ENCODE assay signal across 8 cellular contexts in the genomic region with DNA sequence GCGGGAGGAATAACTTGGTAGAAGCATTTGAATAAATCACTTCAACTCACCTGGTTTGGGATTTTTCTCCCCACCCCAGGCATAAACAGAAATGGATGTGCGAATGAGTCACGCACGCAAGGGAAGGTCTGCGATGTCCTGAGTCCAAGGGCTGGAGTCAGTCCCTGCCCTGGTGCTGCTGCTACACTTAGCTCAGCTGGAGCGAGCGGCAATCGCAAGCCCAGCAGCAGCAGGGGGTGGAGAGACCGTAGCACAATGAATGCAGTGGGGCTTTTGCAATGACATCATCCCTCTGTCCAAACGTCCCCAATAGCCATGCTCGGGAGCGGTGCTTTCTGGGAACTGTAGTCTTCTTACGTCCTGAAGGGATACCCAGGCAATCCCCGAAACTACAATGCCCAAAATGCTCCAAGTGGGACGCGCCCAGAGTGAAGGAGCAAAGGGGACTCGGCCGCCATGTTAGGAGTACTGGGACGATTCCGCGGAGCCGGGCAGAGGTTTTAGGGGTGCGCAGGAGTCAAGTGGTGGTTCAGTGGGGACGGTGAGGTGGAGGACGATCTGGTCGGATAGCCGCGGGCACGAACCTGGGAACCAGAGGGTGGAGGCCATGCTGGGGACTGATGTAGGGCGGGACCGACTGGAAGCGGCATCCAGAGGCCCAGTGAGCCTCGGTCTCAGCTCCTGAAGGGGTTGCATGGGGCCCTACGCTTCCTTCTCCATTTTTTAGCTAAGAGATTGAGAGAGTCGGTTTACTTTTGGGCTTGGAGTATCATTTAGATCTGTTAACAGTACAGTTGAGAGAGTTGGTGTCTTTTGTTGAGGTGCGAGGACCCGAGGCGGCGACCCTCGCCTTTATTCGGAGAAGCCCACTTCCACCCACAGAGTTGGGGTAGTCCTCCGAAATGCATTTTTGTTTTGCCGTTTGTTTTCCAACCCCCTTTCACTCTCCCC. TPM values are rescaled to one million over a fixed set of nuclear protein-coding genes. Genes with fewer than 3 reads are reported as not detected.
DNase-seq lines count a peak whose midpoint lies in the region; ATAC-seq and TF ChIP-seq lines count a peak whose summit lies in the region.

A gene with protein sequence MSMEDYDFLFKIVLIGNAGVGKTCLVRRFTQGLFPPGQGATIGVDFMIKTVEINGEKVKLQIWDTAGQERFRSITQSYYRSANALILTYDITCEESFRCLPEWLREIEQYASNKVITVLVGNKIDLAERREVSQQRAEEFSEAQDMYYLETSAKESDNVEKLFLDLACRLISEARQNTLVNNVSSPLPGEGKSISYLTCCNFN (minus strand): TSS at position 257 of the 951 bp plus-strand sequence. CDS start 74,581 bp downstream, outside the sequence.

- peak; percentile 60 to 74 for TF ChIP-seq RAD21 in liver (IDR thresholded peaks at IDR 0.05)

- H3K4me3 Mint-ChIP-seq in CD14-positive monocyte, result no peak within 1 kb of the TSS

- peaks cover 0 to 6% (median 0%) of the 10 kb centered on the region in 7 donors for H3K9me3 Mint-ChIP-seq in CD14-positive monocyte

- no peaks in the 10 kb centered on the region for H3K9me3 ChIP-seq in liver (ENCODE audit: control insufficient read depth in 4 of 4, low read length in 3 of 4)

- DNase-seq in CD14-positive monocyte (ENCODE audit: low spot score), result peak; percentile 97
- DNase-seq in NCI-H748 (lab: John Stamatoyannopoulos, UW; ENCODE audit: unreplicated experiment), result peak; percentile 98
- peak; percentile 91 for DNase-seq in activated CD4-positive, alpha-beta T cell treated with anti-CD3 and anti-CD28 coated beads, Interleukin-2, amount 50 U/mL, for 4 hours
- DNase-seq in dorsolateral prefrontal cortex, result peak; percentile 86 to 99 (median 98)
- peak; percentile 95 for DNase-seq in stimulated activated CD4-positive, alpha-beta T cell treated with anti-CD3 and anti-CD28 coated beads, Interleukin-4, amount 100 ng/mL, for 24 hours

- H3K4me1 ChIP-seq in liver (ENCODE audit: control insufficient read depth in 4 of 4, insufficient read depth in 4 of 4, low read length in 3 of 4), result peaks cover 2 to 33% (median 11%) of the 10 kb centered on the region in 4 donors

- H3K27me3 ChIP-seq in dorsolateral prefrontal cortex, result no peaks in the 10 kb centered on the region
- H3K27me3 ChIP-seq in liver (ENCODE audit: control insufficient read depth in 4 of 4, insufficient read depth in 4 of 4, low read length in 3 of 4), result no peaks in the 10 kb centered on the region

- intact Hi-C loops in CD14-positive monocyte (cut with micrococcal nuclease), result loop anchor here (2.0 to 10.0 kb wide), 7 partner anchors 85 to 215 kb away; a partner anchor contains a TSS
- intact Hi-C loops in dorsolateral prefrontal cortex (cut with DNase I), result loop anchor here (1.0 to 5.0 kb wide), 11 partner anchors 37 to 355 kb away; a partner anchor contains a TSS

- peaks cover 3% of the 10 kb centered on the region for H3K4me1 Mint-ChIP-seq in CD14-positive monocyte

- TF ChIP-seq CTCF in CD14-positive monocyte (IDR thresholded peaks at IDR 0.05) (no peak), dorsolateral prefrontal cortex (IDR thresholded peaks at IDR 0.05 in 54 of 56, conservative IDR thresholded peaks at IDR 0.05 in 2 of 56; ENCODE audit: low read depth in 1 of 56, partially characterized antibody in 56 of 56) (peak in 26 of 56 donors; percentile 7 to 52 (median 26)), liver (IDR thresholded peaks at IDR 0.05; ENCODE audit: low read depth, low read length, missing input control) (no peak)

- WGBS in liver, result under 1% methylated on average over 43 of the region's 43 CpGs

- H3K9ac ChIP-seq in liver (ENCODE audit: low read depth in 1 of 2, low read length in 2 of 2), result peak within 1 kb of the TSS; percentile 95 to 100

- peaks cover 0 to 8% (median 0%) of the 10 kb centered on the region in 4 donors for H3K36me3 ChIP-seq in liver (ENCODE audit: control insufficient read depth in 4 of 4, insufficient read depth in 3 of 4, low read depth in 1 of 4, low read length in 3 of 4)

- peaks cover 10 to 16% of the 10 kb centered on the region in 2 donors for H3K36me3 Mint-ChIP-seq in CD14-positive monocyte

- ATAC-seq in GM19395 (IDR thresholded peaks at IDR 0.05; ENCODE audit: unreplicated experiment), result peak; percentile 98
- peak; percentile 95 for ATAC-seq in HG03558 (IDR thresholded peaks at IDR 0.05; ENCODE audit: extremely low read depth, unreplicated experiment)

- H3K27ac ChIP-seq in dorsolateral prefrontal cortex (peak within 1 kb of the TSS; percentile 32 to 98 (median 93)), liver (ENCODE audit: low read depth in 1 of 2, low read length in 2 of 2) (peak within 1 kb of the TSS; percentile 94 to 99)

- H3K27ac Mint-ChIP-seq in CD14-positive monocyte, result no peak within 1 kb of the TSS

- peaks cover 0 to 11% (median 0%) of the 10 kb centered on the region in 3 donors for H3K27me3 Mint-ChIP-seq in CD14-positive monocyte (ENCODE audit: low read depth in 3 of 3)

- peak within 1 kb of the TSS; percentile 61 to 96 (median 86) for H3K4me3 ChIP-seq in dorsolateral prefrontal cortex
- peak within 1 kb of the TSS; percentile 62 to 98 (median 84) for H3K4me3 ChIP-seq in liver (ENCODE audit: low read depth in 1 of 3, low read length in 3 of 3)

TF ChIP-seq in liver, 16 proteins besides CTCF, POLR2A, EP300 and RAD21:
- TF ChIP-seq HNF4A (conservative IDR thresholded peaks at IDR 0.05), result peak; percentile 60 to 67
- TF ChIP-seq YY1 (IDR thresholded peaks at IDR 0.05), result peak; percentile 99
- peak; percentile 28 for TF ChIP-seq HNF4G (IDR thresholded peaks at IDR 0.05)
- peak; percentile 51 to 65 for TF ChIP-seq RXRA (IDR thresholded peaks at IDR 0.05)
- peak; percentile 82 for TF ChIP-seq SP1 (IDR thresholded peaks at IDR 0.05)
- TF ChIP-seq NR2F2 (IDR thresholded peaks at IDR 0.05), result peak; percentile 54
- TF ChIP-seq, protein P1, sequence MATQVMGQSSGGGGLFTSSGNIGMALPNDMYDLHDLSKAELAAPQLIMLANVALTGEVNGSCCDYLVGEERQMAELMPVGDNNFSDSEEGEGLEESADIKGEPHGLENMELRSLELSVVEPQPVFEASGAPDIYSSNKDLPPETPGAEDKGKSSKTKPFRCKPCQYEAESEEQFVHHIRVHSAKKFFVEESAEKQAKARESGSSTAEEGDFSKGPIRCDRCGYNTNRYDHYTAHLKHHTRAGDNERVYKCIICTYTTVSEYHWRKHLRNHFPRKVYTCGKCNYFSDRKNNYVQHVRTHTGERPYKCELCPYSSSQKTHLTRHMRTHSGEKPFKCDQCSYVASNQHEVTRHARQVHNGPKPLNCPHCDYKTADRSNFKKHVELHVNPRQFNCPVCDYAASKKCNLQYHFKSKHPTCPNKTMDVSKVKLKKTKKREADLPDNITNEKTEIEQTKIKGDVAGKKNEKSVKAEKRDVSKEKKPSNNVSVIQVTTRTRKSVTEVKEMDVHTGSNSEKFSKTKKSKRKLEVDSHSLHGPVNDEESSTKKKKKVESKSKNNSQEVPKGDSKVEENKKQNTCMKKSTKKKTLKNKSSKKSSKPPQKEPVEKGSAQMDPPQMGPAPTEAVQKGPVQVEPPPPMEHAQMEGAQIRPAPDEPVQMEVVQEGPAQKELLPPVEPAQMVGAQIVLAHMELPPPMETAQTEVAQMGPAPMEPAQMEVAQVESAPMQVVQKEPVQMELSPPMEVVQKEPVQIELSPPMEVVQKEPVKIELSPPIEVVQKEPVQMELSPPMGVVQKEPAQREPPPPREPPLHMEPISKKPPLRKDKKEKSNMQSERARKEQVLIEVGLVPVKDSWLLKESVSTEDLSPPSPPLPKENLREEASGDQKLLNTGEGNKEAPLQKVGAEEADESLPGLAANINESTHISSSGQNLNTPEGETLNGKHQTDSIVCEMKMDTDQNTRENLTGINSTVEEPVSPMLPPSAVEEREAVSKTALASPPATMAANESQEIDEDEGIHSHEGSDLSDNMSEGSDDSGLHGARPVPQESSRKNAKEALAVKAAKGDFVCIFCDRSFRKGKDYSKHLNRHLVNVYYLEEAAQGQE (IDR thresholded peaks at IDR 0.05), result peak; percentile 96
- peak; percentile 97 to 98 for TF ChIP-seq JUND (IDR thresholded peaks at IDR 0.05)
- TF ChIP-seq, protein P2, sequence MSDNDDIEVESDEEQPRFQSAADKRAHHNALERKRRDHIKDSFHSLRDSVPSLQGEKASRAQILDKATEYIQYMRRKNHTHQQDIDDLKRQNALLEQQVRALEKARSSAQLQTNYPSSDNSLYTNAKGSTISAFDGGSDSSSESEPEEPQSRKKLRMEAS (IDR thresholded peaks at IDR 0.05), result peak; percentile 72
- TF ChIP-seq FOXA1 (IDR thresholded peaks at IDR 0.05), result no peak
- TF ChIP-seq, protein P3, sequence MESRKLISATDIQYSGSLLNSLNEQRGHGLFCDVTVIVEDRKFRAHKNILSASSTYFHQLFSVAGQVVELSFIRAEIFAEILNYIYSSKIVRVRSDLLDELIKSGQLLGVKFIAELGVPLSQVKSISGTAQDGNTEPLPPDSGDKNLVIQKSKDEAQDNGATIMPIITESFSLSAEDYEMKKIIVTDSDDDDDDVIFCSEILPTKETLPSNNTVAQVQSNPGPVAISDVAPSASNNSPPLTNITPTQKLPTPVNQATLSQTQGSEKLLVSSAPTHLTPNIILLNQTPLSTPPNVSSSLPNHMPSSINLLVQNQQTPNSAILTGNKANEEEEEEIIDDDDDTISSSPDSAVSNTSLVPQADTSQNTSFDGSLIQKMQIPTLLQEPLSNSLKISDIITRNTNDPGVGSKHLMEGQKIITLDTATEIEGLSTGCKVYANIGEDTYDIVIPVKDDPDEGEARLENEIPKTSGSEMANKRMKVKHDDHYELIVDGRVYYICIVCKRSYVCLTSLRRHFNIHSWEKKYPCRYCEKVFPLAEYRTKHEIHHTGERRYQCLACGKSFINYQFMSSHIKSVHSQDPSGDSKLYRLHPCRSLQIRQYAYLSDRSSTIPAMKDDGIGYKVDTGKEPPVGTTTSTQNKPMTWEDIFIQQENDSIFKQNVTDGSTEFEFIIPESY (IDR thresholded peaks at IDR 0.05), result peak; percentile 57
- peak in 1 of 2 donors; percentile 54 for TF ChIP-seq GABPA (IDR thresholded peaks at IDR 0.05 in 1 of 2, conservative IDR thresholded peaks at IDR 0.05 in 1 of 2)
- TF ChIP-seq, protein P4, sequence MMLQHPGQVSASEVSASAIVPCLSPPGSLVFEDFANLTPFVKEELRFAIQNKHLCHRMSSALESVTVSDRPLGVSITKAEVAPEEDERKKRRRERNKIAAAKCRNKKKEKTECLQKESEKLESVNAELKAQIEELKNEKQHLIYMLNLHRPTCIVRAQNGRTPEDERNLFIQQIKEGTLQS (IDR thresholded peaks at IDR 0.05), result peak; percentile 83
- TF ChIP-seq FOXA2 (IDR thresholded peaks at IDR 0.05), result peak; percentile 51
- TF ChIP-seq TAF1 (conservative IDR thresholded peaks at IDR 0.05), result peak; percentile 94
- TF ChIP-seq EGR1 (IDR thresholded peaks at IDR 0.05; ENCODE audit: low read depth in 2 of 2), result no peak

RNA-seq across cellular contexts. Expression of the gene that starts here (rescaled TPM):
- under 1 TPM; 0.54 to 0.67 TPM for polyA plus RNA-seq in CD14-positive monocyte
- total RNA-seq in dorsolateral prefrontal cortex, result 100 to 1,000 TPM in 7 of 120 experiments, 10 to 100 TPM in 113; 47.5 to 117 (median 77.0) TPM
- 1 to 10 TPM; 3.1 to 5.4 TPM for total RNA-seq in liver
- 1 to 10 TPM; 2.4 to 3.3 TPM for polyA plus RNA-seq in liver

Comparison
In these comparisons a context has a peak if more than half of its experiments do, and no peak if none do; other contexts are left out.
1. Peak in every context shown above with its lines: DNase-seq, ATAC-seq, H3K4me3 ChIP-seq and H3K27ac ChIP-seq.
2. RNA of the gene that starts here (total RNA-seq): 47.5 to 117 TPM in dorsolateral prefrontal cortex; 3.1 to 5.4 TPM in liver; every median in the first group is over 4 times any median in the second.
3. Peak in DNase-seq in CD14-positive monocyte; RNA of the gene not detected or under 1 TPM.